2 cellular contexts compared by ENCODE assay signal in the genomic region with DNA sequence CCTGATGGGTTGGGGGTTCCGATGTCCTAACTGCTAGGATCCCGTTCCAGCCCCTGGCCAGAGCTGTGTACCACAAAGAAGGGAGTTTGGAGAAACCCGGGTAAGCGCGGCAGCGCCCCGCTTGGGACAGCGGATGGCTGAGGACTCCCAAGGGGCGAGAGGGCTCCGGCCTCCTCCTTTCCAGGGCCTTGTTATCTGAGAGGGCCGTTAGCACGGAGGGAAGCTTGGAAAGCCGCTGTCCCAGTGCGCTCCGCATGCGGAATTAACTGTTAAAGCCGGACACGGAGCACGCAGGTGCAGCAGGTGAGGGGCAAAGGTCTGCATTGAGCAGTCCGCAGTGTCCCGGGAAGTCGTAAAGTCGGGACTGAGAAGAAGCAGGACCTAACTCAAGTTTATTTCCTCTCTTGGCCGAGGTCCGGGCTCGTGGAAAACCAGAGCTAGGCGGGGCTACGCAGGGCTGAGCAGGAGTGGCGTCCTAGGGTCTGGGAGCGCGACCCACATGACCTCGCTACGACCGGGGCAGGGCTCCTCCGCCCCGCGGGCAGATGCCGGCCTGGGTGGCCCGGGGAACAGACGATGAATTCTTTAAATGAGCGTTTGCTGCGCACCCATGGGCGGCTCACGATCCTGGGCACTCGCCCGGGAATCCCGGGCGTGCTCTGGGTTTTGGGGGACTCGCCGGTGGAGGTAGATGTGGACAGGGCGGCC.
A peak's percentile ranks its signal among the peaks of the same experiment; 100 is the strongest.
TF ChIP-seq lines count a peak whose summit lies in the region.

No MANE protein-coding gene starts in this region.

TF ChIP-seq in IMR-90, 13 proteins besides CTCF, POLR2A, EP300 and RAD21:
- TF ChIP-seq MXI1 (IDR thresholded peaks at IDR 0.05; ENCODE audit: borderline replicate concordance, low read depth, low read length) (no peak), MAZ (IDR thresholded peaks at IDR 0.05; ENCODE audit: borderline replicate concordance, low read depth, low read length) (no peak), FOS (IDR thresholded peaks at IDR 0.05; ENCODE audit: low read depth, low read length) (no peak), SMC3 (IDR thresholded peaks at IDR 0.05; ENCODE audit: low read depth, low read length) (no peak), CEBPB (IDR thresholded peaks at IDR 0.05; ENCODE audit: low read depth, low read length) (no peak), NFE2L2 (IDR thresholded peaks at IDR 0.05; ENCODE audit: low read depth, low read length) (no peak), BHLHE40 (IDR thresholded peaks at IDR 0.05; ENCODE audit: low read depth, low read length) (no peak), RFX5 (IDR thresholded peaks at IDR 0.05; ENCODE audit: low read depth, low read length) (no peak), CHD1 (IDR thresholded peaks at IDR 0.05; ENCODE audit: low read depth, low read length) (no peak)
- TF ChIP-seq, protein P1, sequence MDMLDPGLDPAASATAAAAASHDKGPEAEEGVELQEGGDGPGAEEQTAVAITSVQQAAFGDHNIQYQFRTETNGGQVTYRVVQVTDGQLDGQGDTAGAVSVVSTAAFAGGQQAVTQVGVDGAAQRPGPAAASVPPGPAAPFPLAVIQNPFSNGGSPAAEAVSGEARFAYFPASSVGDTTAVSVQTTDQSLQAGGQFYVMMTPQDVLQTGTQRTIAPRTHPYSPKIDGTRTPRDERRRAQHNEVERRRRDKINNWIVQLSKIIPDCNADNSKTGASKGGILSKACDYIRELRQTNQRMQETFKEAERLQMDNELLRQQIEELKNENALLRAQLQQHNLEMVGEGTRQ (IDR thresholded peaks at IDR 0.05; ENCODE audit: low read depth, low read length), result no peak
TF ChIP-seq in IMR-90: peak in this region for 0.

TF ChIP-seq in H1, 55 proteins besides CTCF, POLR2A, EP300 and RAD21:
- TF ChIP-seq, protein P2, sequence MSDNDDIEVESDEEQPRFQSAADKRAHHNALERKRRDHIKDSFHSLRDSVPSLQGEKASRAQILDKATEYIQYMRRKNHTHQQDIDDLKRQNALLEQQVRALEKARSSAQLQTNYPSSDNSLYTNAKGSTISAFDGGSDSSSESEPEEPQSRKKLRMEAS (IDR thresholded peaks at IDR 0.05), result peak; percentile 52
- TF ChIP-seq, protein P3, sequence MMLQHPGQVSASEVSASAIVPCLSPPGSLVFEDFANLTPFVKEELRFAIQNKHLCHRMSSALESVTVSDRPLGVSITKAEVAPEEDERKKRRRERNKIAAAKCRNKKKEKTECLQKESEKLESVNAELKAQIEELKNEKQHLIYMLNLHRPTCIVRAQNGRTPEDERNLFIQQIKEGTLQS (IDR thresholded peaks at IDR 0.05; ENCODE audit: insufficient read depth, low read depth, low read length), result no peak
- peak; percentile 57; the same call in 1 of the 2 replicates for TF ChIP-seq CBX8 (IDR thresholded peaks at IDR 0.05; ENCODE audit: borderline replicate concordance, low read depth, low read length)
- peak; percentile 19 for TF ChIP-seq RNF2 (IDR thresholded peaks at IDR 0.05; ENCODE audit: borderline replicate concordance, low read depth, low read length, missing control alignments, poor library complexity, severe bottlenecking)
- TF ChIP-seq, protein P1 (IDR thresholded peaks at IDR 0.05; ENCODE audit: low read length), result no peak
- TF ChIP-seq ASH2L (IDR thresholded peaks at IDR 0.05; ENCODE audit: low read length), result peak; percentile 21
- TF ChIP-seq TEAD4 (IDR thresholded peaks at IDR 0.05; ENCODE audit: low read depth, low read length), result no peak
- TF ChIP-seq CTBP2 (IDR thresholded peaks at IDR 0.05; ENCODE audit: borderline replicate concordance, insufficient read depth, insufficient read length, low read length), result peak; percentile 88
- 0 out of 2 replicates have a peak, but pooled peaks have one; percentile 9 for TF ChIP-seq KDM1A (IDR thresholded peaks at IDR 0.05; ENCODE audit: borderline replicate concordance, low read length)
